11 cellular contexts compared by ENCODE assay signal in genomic region chr18:74064510-74064909, GRCh38.
DNase-seq lines count a peak whose midpoint lies in the region; ATAC-seq, FAIRE-seq and TF ChIP-seq lines count a peak whose summit lies in the region.
"Had no signal": no experiment of that assay in that cellular context is flagged by ENCODE, and none has a peak within 500 bp of the region (broad histone marks: within the 10 kb centered on the region; RNA-seq: fewer than 3 reads in every experiment).

No MANE protein-coding gene starts in this region.

- peaks cover 22% of the 10 kb centered on the region for H3K4me1 ChIP-seq in CD8-positive, alpha-beta T cell (ENCODE audit: insufficient read depth, low read length)
- no peaks in the 10 kb centered on the region for H3K4me1 ChIP-seq in mammary epithelial cell (ENCODE audit: insufficient read depth, low read length)
- H3K4me1 ChIP-seq: lower lobe of right lung had no signal

- H2AFZ ChIP-seq in neural cell (ENCODE audit: low read depth, low read length) (no peak overlapping the region), mammary epithelial cell (ENCODE audit: low read depth, low read length) (no peak overlapping the region)

- H3K79me2 ChIP-seq in neural cell (replicated peaks; ENCODE audit: insufficient read depth, low read length) (no peaks in the 10 kb centered on the region), mammary epithelial cell (ENCODE audit: insufficient read depth, low read length) (no peaks in the 10 kb centered on the region)

- H3F3A ChIP-seq in neural cell (ENCODE audit: insufficient read depth, low read length, poor library complexity, severe bottlenecking), result no peaks in the 10 kb centered on the region

- H3K4me3 ChIP-seq in CD8-positive, alpha-beta T cell (ENCODE audit: low read depth, low read length), result no peak overlapping the region
- H3K4me3 ChIP-seq in neural cell (ENCODE audit: low read length) (no peak overlapping the region), mammary epithelial cell (replicated peaks in 1 of 3; ENCODE audit: insufficient read depth in 1 of 3, low read depth in 2 of 3, low read length in 3 of 3) (no peak overlapping the region)
- H3K4me3 ChIP-seq: lower lobe of right lung had no signal

- peak overlapping the region; percentile 34 for H3K27ac Mint-ChIP-seq in CD8-positive, alpha-beta T cell
- H3K27ac Mint-ChIP-seq in T-cell (peak overlapping the region; percentile 52 to 68), chondrocyte (ENCODE audit: unreplicated experiment) (no peak overlapping the region)

- TF ChIP-seq EP300 in neural cell (conservative IDR thresholded peaks at IDR 0.05; ENCODE audit: poor library complexity, severe bottlenecking), result no peak

- H3K9me2 ChIP-seq in neural cell (ENCODE audit: insufficient read depth, low read length), result no peaks in the 10 kb centered on the region

- in situ Hi-C loops in mammary epithelial cell (cut with MboI; ENCODE audit: low sequenced_read_pairs in 2 of 2), result no loop called here

- H4K20me1 ChIP-seq in neural cell (ENCODE audit: insufficient read depth) (no peaks in the 10 kb centered on the region), mammary epithelial cell (ENCODE audit: insufficient read depth, low read length) (no peaks in the 10 kb centered on the region)

- FAIRE-seq in frontal cortex (lab: Jason Lieb, UNC), result no peak
- FAIRE-seq: GM18507 had no signal

- H3K9ac ChIP-seq in neural cell (ENCODE audit: low read length) (no peak overlapping the region), mammary epithelial cell (ENCODE audit: insufficient read depth, low read length) (no peak overlapping the region)

- H3K9me3 ChIP-seq in CD8-positive, alpha-beta T cell (ENCODE audit: low read length), result no peaks in the 10 kb centered on the region
- H3K9me3 ChIP-seq in neural cell (ENCODE audit: low read length) (no peaks in the 10 kb centered on the region), mammary epithelial cell (replicated peaks; ENCODE audit: insufficient read depth, low read length) (no peaks in the 10 kb centered on the region)
- H3K9me3 ChIP-seq: lower lobe of right lung had no signal

- H3K4me2 ChIP-seq in neural cell (ENCODE audit: low read length) (no peak overlapping the region), mammary epithelial cell (ENCODE audit: insufficient read depth, low read depth, low read length) (no peak overlapping the region)

- POLR2A ChIA-PET in CD8-positive, alpha-beta T cell (lab: Charles Lee), result interaction anchor here (2.3 kb wide), 1 partner anchor 18 kb away, joined by 16 read pairs; no protein-coding TSS in a partner anchor
- POLR2A ChIA-PET in T-cell (lab: Charles Lee), result no interaction called here

- peaks cover 32% of the 10 kb centered on the region for H3K4me1 Mint-ChIP-seq in CD8-positive, alpha-beta T cell (ENCODE audit: low read depth)
- peaks cover 29 to 35% (median 33%) of the 10 kb centered on the region in 3 donors for H3K4me1 Mint-ChIP-seq in T-cell
- H3K4me1 Mint-ChIP-seq in chondrocyte (ENCODE audit: low read depth), result no peaks in the 10 kb centered on the region

- intact Hi-C loops in CD8-positive, alpha-beta T cell (cut with DNase I, micrococcal nuclease), result no loop called here
- intact Hi-C loops in mammary epithelial cell (cut with micrococcal nuclease), result no loop called here

- H3K27me3 ChIP-seq in CD8-positive, alpha-beta T cell (ENCODE audit: insufficient read depth, low read length), result no peaks in the 10 kb centered on the region
- H3K27me3 ChIP-seq in neural cell (ENCODE audit: insufficient read depth, low read depth, low read length) (no peaks in the 10 kb centered on the region), mammary epithelial cell (ENCODE audit: insufficient read depth, low read length) (no peaks in the 10 kb centered on the region)

- BruUV-seq in mammary epithelial cell (replicated peaks; lab: Mats Ljungman, UMichigan), result no TSS peak

- TF ChIP-seq CTCF in CD8-positive, alpha-beta T cell (IDR thresholded peaks at IDR 0.05), result no peak
- TF ChIP-seq CTCF in neural cell (IDR thresholded peaks at IDR 0.05; ENCODE audit: poor library complexity, severe bottlenecking) (no peak), mammary epithelial cell (conservative IDR thresholded peaks at IDR 0.05 in 1 of 2, IDR thresholded peaks at IDR 0.05 in 1 of 2; ENCODE audit: extremely low read depth in 1 of 2, insufficient read depth in 1 of 2, low read depth in 1 of 2, low read length in 2 of 2) (no peak), chondrocyte (IDR thresholded peaks at IDR 0.05) (no peak)

- no peaks in the 10 kb centered on the region for H3K27me3 Mint-ChIP-seq in CD8-positive, alpha-beta T cell (ENCODE audit: low read depth)
- peaks cover 0 to 12% of the 10 kb centered on the region in 2 donors for H3K27me3 Mint-ChIP-seq in T-cell
- peaks cover 7% of the 10 kb centered on the region for H3K27me3 Mint-ChIP-seq in chondrocyte (ENCODE audit: low read depth)

- CTCF ChIA-PET in CD8-positive, alpha-beta T cell (lab: Charles Lee), result interaction anchor here (0.7 to 2.6 kb wide), 2 partner anchors 15 to 18 kb away, joined by 3 to 10 read pairs; no protein-coding TSS in a partner anchor
- CTCF ChIA-PET in T-cell (lab: Charles Lee) (interaction anchor here (0.7 to 1.2 kb wide), 3 partner anchors 8 to 277 kb away, joined by 3 read pairs; no protein-coding TSS in a partner anchor), mammary epithelial cell (lab: Charles Lee; ENCODE audit: low non-redundant PET) (no interaction called here)

- no peak overlapping the region for H3K27ac ChIP-seq in CD8-positive, alpha-beta T cell (ENCODE audit: low read depth, low read length)
- H3K27ac ChIP-seq in neural cell (ENCODE audit: low read length) (no peak overlapping the region), mammary epithelial cell (ENCODE audit: insufficient read depth, low read depth, low read length) (no peak overlapping the region)
- H3K27ac ChIP-seq: lower lobe of right lung had no signal

- no peak for DNase-seq in CD8-positive, alpha-beta T cell
- DNase-seq in T-cell (peak in 21 of 34 experiments; percentile 7 to 53 (median 22)), mammary epithelial cell (no peak), DMS79 treated with DMSO at 0.1 percent for 48 hours (lab: John Stamatoyannopoulos, UW) (no peak), frontal cortex (ENCODE audit: low spot score in 2 of 2) (no peak), chondrocyte (ENCODE audit: low spot score) (no peak)
- DNase-seq: effector CD8-positive, alpha-beta T cell; lower lobe of right lung had no signal

- TF ChIP-seq RAD21 in neural cell (conservative IDR thresholded peaks at IDR 0.05), result no peak

- dilution Hi-C loops in mammary epithelial cell (cut with HindIII; ENCODE audit: low sequenced_read_pairs), result loop anchor here (5.0 kb wide), 1 partner anchor 33 kb away; no protein-coding TSS in a partner anchor

- H3K9me3 Mint-ChIP-seq in CD8-positive, alpha-beta T cell, result no peaks in the 10 kb centered on the region
- H3K9me3 Mint-ChIP-seq in T-cell (no peaks in the 10 kb centered on the region), chondrocyte (ENCODE audit: low read depth) (no peaks in the 10 kb centered on the region)

- no peaks in the 10 kb centered on the region for H3K36me3 Mint-ChIP-seq in CD8-positive, alpha-beta T cell
- H3K36me3 Mint-ChIP-seq in T-cell (no peaks in the 10 kb centered on the region), chondrocyte (ENCODE audit: low read depth) (no peaks in the 10 kb centered on the region)

- 30% methylated on average over 6 of the region's 6 CpGs for WGBS in mammary epithelial cell (ENCODE audit: low coverage, missing lambda C conversion rate)

- no peaks in the 10 kb centered on the region for H3K36me3 ChIP-seq in CD8-positive, alpha-beta T cell (ENCODE audit: insufficient read depth, low read length)
- no peaks in the 10 kb centered on the region for H3K36me3 ChIP-seq in neural cell (ENCODE audit: insufficient read depth, low read length)
- H3K36me3 ChIP-seq in mammary epithelial cell (ENCODE audit: insufficient read depth, low read length), result no peaks in the 10 kb centered on the region
- H3K36me3 ChIP-seq: lower lobe of right lung had no signal

- ATAC-seq in CD8-positive, alpha-beta T cell, result peak; percentile 68
- ATAC-seq in GM19372 (IDR thresholded peaks at IDR 0.05; ENCODE audit: low read depth, unreplicated experiment) (peak; percentile 66), T-cell (replicated peaks in 1 of 4) (peak; percentile 69 to 94 (median 75))
- ATAC-seq: lower lobe of right lung had no signal

- no peak overlapping the region for H3K4me3 Mint-ChIP-seq in CD8-positive, alpha-beta T cell
- H3K4me3 Mint-ChIP-seq in T-cell (peak overlapping the region in 1 of 3 donors; percentile 46), chondrocyte (ENCODE audit: unreplicated experiment) (no peak overlapping the region)

TF ChIP-seq in neural cell, 6 proteins besides CTCF, POLR2A, EP300 and RAD21:
- TF ChIP-seq SMC3 (conservative IDR thresholded peaks at IDR 0.05; ENCODE audit: poor library complexity) (no peak), POLR2AphosphoS5 (IDR thresholded peaks at IDR 0.05) (peak; percentile 15)
- TF ChIP-seq, protein P1, sequence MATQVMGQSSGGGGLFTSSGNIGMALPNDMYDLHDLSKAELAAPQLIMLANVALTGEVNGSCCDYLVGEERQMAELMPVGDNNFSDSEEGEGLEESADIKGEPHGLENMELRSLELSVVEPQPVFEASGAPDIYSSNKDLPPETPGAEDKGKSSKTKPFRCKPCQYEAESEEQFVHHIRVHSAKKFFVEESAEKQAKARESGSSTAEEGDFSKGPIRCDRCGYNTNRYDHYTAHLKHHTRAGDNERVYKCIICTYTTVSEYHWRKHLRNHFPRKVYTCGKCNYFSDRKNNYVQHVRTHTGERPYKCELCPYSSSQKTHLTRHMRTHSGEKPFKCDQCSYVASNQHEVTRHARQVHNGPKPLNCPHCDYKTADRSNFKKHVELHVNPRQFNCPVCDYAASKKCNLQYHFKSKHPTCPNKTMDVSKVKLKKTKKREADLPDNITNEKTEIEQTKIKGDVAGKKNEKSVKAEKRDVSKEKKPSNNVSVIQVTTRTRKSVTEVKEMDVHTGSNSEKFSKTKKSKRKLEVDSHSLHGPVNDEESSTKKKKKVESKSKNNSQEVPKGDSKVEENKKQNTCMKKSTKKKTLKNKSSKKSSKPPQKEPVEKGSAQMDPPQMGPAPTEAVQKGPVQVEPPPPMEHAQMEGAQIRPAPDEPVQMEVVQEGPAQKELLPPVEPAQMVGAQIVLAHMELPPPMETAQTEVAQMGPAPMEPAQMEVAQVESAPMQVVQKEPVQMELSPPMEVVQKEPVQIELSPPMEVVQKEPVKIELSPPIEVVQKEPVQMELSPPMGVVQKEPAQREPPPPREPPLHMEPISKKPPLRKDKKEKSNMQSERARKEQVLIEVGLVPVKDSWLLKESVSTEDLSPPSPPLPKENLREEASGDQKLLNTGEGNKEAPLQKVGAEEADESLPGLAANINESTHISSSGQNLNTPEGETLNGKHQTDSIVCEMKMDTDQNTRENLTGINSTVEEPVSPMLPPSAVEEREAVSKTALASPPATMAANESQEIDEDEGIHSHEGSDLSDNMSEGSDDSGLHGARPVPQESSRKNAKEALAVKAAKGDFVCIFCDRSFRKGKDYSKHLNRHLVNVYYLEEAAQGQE (IDR thresholded peaks at IDR 0.05; ENCODE audit: borderline replicate concordance), result no peak
TF ChIP-seq in neural cell: peak in this region for 1.

Comparison
In these comparisons a context has a peak if more than half of its experiments do, and no peak if none do; other contexts are left out.
1. DNase-seq: peak in T-cell (21 of 34); none in CD8-positive, alpha-beta T cell (0 of 7), mammary epithelial cell (single experiment), DMS79 treated with DMSO at 0.1 percent for 48 hours (single experiment), frontal cortex (0 of 2) and chondrocyte (single experiment).
2. Peak in every context shown above with its lines, with median percentiles within 50 percentile points of each other: ATAC-seq.